Comparison of ENCODE assay signal across 18 cellular contexts in the genomic region with DNA sequence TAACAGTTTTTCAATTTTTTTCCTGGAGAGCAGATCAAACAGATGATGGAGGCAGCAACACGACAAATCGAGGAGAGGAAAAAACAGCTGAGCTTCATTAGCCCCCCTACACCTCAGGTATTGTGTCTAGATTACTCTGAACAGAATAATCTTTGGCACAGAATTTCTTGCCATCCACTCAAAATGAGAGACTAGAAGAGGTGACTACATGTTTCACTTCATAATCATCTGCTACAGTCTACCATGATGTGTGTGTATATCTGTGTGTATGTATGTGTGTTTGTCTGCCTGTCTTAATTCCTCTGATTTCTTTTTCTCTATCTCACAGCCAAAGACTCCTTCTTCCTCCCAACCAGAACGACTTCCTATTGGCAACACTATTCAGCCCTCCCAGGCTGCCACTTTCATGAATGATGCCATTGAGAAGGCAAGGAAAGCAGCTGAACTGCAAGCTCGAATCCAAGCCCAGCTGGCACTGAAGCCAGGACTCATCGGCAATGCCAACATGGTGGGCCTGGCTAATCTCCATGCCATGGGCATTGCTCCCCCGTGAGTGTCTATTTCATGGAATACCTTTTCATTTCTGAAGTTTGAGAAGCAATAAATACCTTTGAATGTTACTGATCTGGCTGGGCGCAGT.
"Had no signal": no experiment of that assay in that cellular context is flagged by ENCODE, and none has a peak within 500 bp of the region (broad histone marks: within the 10 kb centered on the region; RNA-seq: fewer than 3 reads in every experiment).

No MANE protein-coding gene starts in this region.

- H3K9me3 Mint-ChIP-seq: activated T-helper 17 cell treated with anti-CD3 and anti-CD28 coated beads, Interleukin-2, amount 50 U/mL, for 72 hours; brain; immature natural killer cell; neural progenitor cell; T-cell; T-helper 2 cell treated with Interferon-gamma antibody and Interleukin-4, amounts not matched to agents 5 μg/mL and 100 μg/mL, for 36 hours had no signal

- H3K4me1 Mint-ChIP-seq: activated T-helper 17 cell treated with anti-CD3 and anti-CD28 coated beads, Interleukin-2, amount 50 U/mL, for 72 hours; brain; neural progenitor cell had no signal

- H3K27me3 Mint-ChIP-seq: activated T-helper 17 cell treated with anti-CD3 and anti-CD28 coated beads, Interleukin-2, amount 50 U/mL, for 72 hours; brain; naive thymus-derived CD4-positive, alpha-beta T cell; T-cell had no signal

- ATAC-seq: activated T-helper 17 cell treated with anti-CD3 and anti-CD28 coated beads, Interleukin-2, amount 50 U/mL, for 72 hours; left lobe of liver; lower lobe of right lung; naive thymus-derived CD4-positive, alpha-beta T cell; SK-N-SH treated with all-trans-retinoic acid at 6 μM for 48 hours; T-cell had no signal

- H3K27ac Mint-ChIP-seq: activated T-helper 17 cell treated with anti-CD3 and anti-CD28 coated beads, Interleukin-2, amount 50 U/mL, for 72 hours; brain; neural progenitor cell; T-cell; T-helper 2 cell treated with Interferon-gamma antibody and Interleukin-4, amounts not matched to agents 5 μg/mL and 100 μg/mL, for 36 hours had no signal

- H3K4me3 Mint-ChIP-seq: activated T-helper 17 cell treated with anti-CD3 and anti-CD28 coated beads, Interleukin-2, amount 50 U/mL, for 72 hours; brain; immature natural killer cell; naive thymus-derived CD4-positive, alpha-beta T cell; neural progenitor cell; T-cell; T-helper 2 cell treated with Interferon-gamma antibody and Interleukin-4, amounts not matched to agents 5 μg/mL and 100 μg/mL, for 36 hours had no signal

- DNase-seq: activated CD4-positive, CD25-positive, alpha-beta regulatory T cell treated with anti-CD3 and anti-CD28 coated beads, Interleukin-2, amount 50 U/mL, for 72 hours; activated naive CD4-positive, alpha-beta T cell; aorta; immature natural killer cell; lower lobe of right lung; naive thymus-derived CD4-positive, alpha-beta T cell; spleen; stimulated activated CD4-positive, alpha-beta T cell treated with anti-CD3 and anti-CD28 coated beads, Interleukin-4, amount 100 ng/mL, for 1 hour; stimulated activated naive CD4-positive, alpha-beta T cell treated with Interleukin-2 at 50 U/mL for 16 hours; T-cell; tibial artery; WERI-Rb-1 had no signal
